1 cellular context compared by ENCODE assay signal in the genomic region with DNA sequence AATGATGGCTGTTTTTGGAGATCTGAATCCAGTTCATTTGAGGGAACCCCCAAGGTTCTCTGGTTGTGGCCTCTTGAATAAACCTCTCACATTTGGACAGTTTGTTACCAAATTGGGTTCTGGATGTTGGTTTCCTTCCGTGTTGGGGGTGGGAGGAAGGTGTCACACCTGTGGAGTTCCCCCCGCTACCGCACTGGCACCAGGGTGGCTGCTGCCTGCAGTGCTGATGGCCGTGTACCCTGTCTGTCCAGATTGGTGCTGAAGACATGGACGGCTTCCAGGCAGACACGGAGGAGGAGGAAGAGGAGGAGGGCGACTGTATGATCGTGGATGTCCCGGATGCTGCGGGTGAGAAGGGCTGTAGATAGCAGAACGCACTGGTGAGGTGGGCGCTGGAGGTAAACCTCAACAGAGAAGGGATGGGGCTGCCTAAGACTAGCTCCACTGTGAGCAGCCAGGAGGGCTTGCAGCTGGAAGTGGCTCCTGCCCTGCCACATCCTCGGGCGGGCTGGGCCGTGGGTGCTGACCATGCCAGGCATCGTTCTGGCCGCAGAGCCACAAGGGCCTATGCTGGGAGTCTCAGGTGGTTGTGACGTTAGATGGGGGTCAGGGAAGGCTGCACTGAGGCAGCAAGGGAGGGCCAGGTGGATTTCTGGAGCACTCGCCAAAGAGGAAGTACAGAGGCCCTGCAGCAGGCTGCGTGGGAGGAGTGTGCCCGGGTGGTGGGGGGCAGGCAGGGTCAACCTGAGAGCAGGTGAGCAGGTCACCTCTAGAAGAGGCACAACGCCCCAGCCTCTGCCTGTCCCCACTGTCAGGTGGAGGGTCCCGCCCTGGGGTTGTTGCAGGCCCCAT.
TF ChIP-seq lines count a peak whose summit lies in the region.

No MANE protein-coding gene starts in this region.

TF ChIP-seq in HepG2, 621 proteins besides CTCF, POLR2A, EP300 and RAD21:
- TF ChIP-seq ARID2 (CRISPR knock-in tag; IDR thresholded peaks at IDR 0.05; ENCODE audit: borderline replicate concordance) = no peak
- TF ChIP-seq AGO2 (optimal IDR thresholded peaks at IDR 0.05; ENCODE audit: low read depth, low read length) = peak; percentile 68
- TF ChIP-seq, protein P1, sequence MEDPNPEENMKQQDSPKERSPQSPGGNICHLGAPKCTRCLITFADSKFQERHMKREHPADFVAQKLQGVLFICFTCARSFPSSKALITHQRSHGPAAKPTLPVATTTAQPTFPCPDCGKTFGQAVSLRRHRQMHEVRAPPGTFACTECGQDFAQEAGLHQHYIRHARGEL (CRISPR knock-in tag; IDR thresholded peaks at IDR 0.05) = no peak
- no peak for TF ChIP-seq KMT2B (CRISPR knock-in tag; IDR thresholded peaks at IDR 0.05)
- peak; percentile 24; the same call in 1 of the 2 replicates for TF ChIP-seq ZNF768 (CRISPR knock-in tag; IDR thresholded peaks at IDR 0.05)
